ENCODE assay signal across 26 cellular contexts in the genomic region with DNA sequence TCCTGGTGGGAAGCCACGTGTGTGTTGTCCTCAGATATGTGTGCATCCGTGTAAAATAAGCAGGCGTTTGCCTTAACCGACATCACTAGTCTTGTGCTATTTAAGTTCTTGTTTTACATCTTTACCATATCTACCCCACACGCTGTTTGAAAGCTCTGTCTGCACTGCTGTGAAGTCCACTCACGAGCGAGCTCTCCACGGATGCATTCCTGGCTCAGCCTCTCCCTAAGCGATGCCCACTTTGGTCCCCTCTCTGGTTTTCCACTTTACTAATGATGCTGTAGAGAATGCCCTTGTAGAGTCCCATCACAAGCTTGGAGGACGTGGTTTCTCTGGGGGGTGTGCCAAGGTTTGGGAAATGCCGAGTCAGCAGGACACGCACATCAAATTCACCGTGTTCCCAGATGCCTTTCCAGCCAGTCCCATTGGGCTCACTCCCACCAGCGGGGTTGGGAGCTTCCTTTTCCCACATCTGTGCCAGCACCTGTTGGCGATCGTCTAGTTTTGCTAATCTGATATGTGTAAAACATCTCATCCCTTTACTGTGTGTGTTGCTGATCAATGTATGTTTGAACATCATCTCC. TPM values are rescaled to one million over a fixed set of nuclear protein-coding genes. Genes with fewer than 3 reads are reported as not detected.
"Had no signal": no experiment of that assay in that cellular context is flagged by ENCODE, and none has a peak within 500 bp of the region (broad histone marks: within the 10 kb centered on the region; RNA-seq: fewer than 3 reads in every experiment).

No MANE protein-coding gene starts in this region.

- DNase-seq: effector memory CD8-positive, alpha-beta T cell; gastrocnemius medialis; immature natural killer cell; kidney; left cardiac atrium; left ventricle myocardium superior; mesenchymal stem cell; midbrain; naive B cell; occipital lobe; psoas muscle; retina; stimulated activated CD4-positive, alpha-beta T cell treated with anti-CD3 and anti-CD28 coated beads, Interleukin-2, amount 100 ng/mL, for 24 hours; stimulated activated naive CD4-positive, alpha-beta T cell; substantia nigra; transverse colon had no signal

- H3K9ac ChIP-seq: parathyroid adenoma had no signal

- H3K4me1 ChIP-seq: esophagus muscularis mucosa, gastrocnemius medialis, parathyroid adenoma, psoas muscle, stomach had no signal

- H3K9me3 ChIP-seq: esophagus muscularis mucosa, gastrocnemius medialis, psoas muscle, stomach, thoracic aorta, transverse colon had no signal

- H2AFZ ChIP-seq: parathyroid adenoma had no signal

- H3K36me3 ChIP-seq: esophagus muscularis mucosa, gastrocnemius medialis, stomach, thoracic aorta, transverse colon had no signal

- H3K4me3 ChIP-seq: esophagus muscularis mucosa, gastrocnemius medialis, lung, psoas muscle, skin epidermis, stomach, thoracic aorta, transverse colon had no signal

- ATAC-seq: effector memory CD8-positive, alpha-beta T cell; gastrocnemius medialis; left ventricle myocardium superior; psoas muscle; sciatic nerve had no signal

- H3K79me2 ChIP-seq: parathyroid adenoma had no signal

- H3K27ac ChIP-seq: epithelial cell of prostate, esophagus muscularis mucosa, gastrocnemius medialis, parathyroid adenoma, psoas muscle, skin epidermis, stomach, thoracic aorta, transverse colon had no signal

- H3K27me3 ChIP-seq: transverse colon had no signal

RNA-seq across cellular contexts. Expression of gene ACTL8, which starts 43.8 kb away (rescaled TPM):
- total RNA-seq: esophagus muscularis mucosa, fibroblast of villous mesenchyme, gastrocnemius medialis, kidney, left cardiac atrium, left ventricle myocardium superior, lung, occipital lobe, psoas muscle, sciatic nerve, stomach, thoracic aorta, transverse colon, ureter had no signal
